24 cellular contexts compared by ENCODE assay signal in the genomic region with DNA sequence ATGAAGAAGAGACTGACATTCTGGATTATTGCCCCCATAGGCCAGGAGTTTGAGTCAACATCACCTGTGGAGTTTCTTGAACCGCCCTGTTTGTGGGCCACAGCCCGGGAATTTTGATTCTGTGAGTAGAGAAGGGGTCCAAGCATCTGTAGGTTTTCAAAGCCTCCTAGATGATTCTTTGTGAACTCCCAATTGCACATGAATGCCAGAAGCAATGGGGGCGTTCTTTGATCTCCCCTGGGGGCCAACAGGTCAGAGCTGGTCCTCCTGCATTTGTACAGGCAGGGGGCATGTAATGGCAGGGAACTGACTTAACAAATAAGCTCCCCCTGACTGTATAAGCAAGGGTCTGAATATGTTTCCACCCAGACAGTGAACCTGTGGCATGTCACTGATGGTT.
"Had no signal": no experiment of that assay in that cellular context is flagged by ENCODE, and none has a peak within 500 bp of the region (broad histone marks: within the 10 kb centered on the region; RNA-seq: fewer than 3 reads in every experiment).

No MANE protein-coding gene starts in this region.

- H3K4me3 ChIP-seq: MG63, SJCRH30 had no signal

- H3K27ac ChIP-seq: SJCRH30 had no signal

- FAIRE-seq: HepG2, RCC 7860 had no signal

- H3K9me3 ChIP-seq: MG63, SJCRH30 had no signal

- H3K36me3 ChIP-seq: MG63, SJCRH30 had no signal

- DNase-seq: IMR-90, Karpas-422, KG1, MG63, NCI-H1092, NCI-H1105 treated with DMSO at 0.1 percent for 48 hours, NCI-H1417 treated with DMSO at 0.1 percent for 48 hours, NCI-H146, NCI-H1694 treated with DMSO at 0.1 percent for 48 hours, NCI-H1930, NCI-H2081, NCI-H2107, NCI-H2227 treated with DMSO at 0.1 percent for 48 hours, NCI-H446, NCI-H510A, NCI-H524 treated with DMSO at 0.1 percent for 48 hours, NCI-H69, NCI-H774, Right ventricle myocardium superior, RPMI8226, SJCRH30 had no signal

- H3K27me3 ChIP-seq: MG63, SJCRH30 had no signal

- ATAC-seq: HepG2, SK-N-SH treated with all-trans-retinoic acid at 6 μM for 48 hours had no signal
